8 cellular contexts compared by ENCODE assay signal in the genomic region with DNA sequence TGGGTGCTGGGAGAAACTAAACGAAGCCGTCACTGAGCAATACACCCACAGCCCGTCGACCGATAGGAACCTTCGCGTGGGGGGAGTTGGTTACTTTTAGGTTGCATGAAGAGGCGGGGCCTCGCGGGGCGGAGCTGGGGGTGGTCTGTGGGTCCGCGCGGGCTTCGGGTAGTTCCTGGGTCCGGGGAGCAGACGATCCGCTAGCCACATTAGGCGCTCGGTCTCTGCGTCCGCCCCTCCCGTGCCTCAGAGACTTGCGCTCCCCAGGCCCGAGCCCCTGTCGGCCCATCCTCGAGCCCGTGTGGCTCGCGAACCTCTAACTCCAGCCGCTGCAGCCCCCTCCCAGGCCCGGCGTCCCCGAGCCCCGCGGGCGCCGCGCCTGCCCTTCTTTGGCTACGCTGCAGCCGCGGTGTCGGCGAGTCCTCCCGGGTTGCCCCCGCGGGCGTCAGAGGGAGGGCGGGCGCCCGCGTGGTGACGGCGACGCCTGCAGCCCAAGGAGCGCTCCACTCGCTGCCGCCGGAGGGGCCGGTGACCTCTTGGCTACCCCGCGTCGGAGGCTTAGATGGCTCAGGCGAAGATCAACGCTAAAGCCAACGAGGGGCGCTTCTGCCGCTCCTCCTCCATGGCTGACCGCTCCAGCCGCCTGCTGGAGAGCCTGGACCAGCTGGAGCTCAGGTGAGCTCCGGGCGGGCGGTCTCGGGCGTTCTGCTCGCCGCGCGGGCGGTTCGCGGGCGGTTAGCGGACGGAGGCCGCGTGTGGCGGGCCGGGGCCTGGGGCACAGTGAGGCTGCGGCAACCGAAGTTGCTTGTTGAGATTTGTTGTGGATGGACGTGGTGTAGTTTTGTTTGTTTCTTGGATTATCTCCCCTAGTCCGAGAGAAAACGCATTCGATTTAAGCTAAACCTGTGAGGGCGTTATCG. TPM values are rescaled to one million over a fixed set of nuclear protein-coding genes. Genes with fewer than 3 reads are reported as not detected.
DNase-seq lines count a peak whose midpoint lies in the region; ATAC-seq, FAIRE-seq and TF ChIP-seq lines count a peak whose summit lies in the region.

Gene BAG2, plus strand, starts transcription at position 191 of the 920 bp plus-strand sequence. Its CDS starts 372 bp downstream, at position 563.

- TF ChIP-seq CTCF in D721Med (IDR thresholded peaks at IDR 0.05; ENCODE audit: insufficient read depth, missing control alignments) (no peak), OCI-LY3 (IDR thresholded peaks at IDR 0.05; ENCODE audit: low read depth, low read length) (no peak), epithelial cell of esophagus (IDR thresholded peaks at IDR 0.05; ENCODE audit: insufficient read depth, low read depth, low read length, missing control alignments) (peak; percentile 6), mucosa of descending colon (IDR thresholded peaks at IDR 0.05) (peak; percentile 11)

- H2AFZ ChIP-seq in OCI-LY3 (ENCODE audit: low read depth, low read length) = peak within 1 kb of the TSS; percentile 70

- peaks cover 50% of the 10 kb centered on the region for H3K79me2 ChIP-seq in OCI-LY3 (ENCODE audit: low read length)

- H3K27ac ChIP-seq in OCI-LY3 (ENCODE audit: low read length) = peak within 1 kb of the TSS; percentile 65

- H3K36me3 ChIP-seq in OCI-LY3 (replicated peaks; ENCODE audit: low read depth, low read length) (peaks cover 12% of the 10 kb centered on the region), mucosa of descending colon (ENCODE audit: low read depth) (no peaks in the 10 kb centered on the region)

- H3K4me3 ChIP-seq in OCI-LY3 (ENCODE audit: low read length) (peak within 1 kb of the TSS; percentile 87), epithelial cell of esophagus (ENCODE audit: low read length) (peak within 1 kb of the TSS; percentile 51), mucosa of descending colon (peak within 1 kb of the TSS; percentile 27)

- 0 out of 2 replicates have a peak, but pooled peaks cover 10% of the 10 kb centered on the region for H4K20me1 ChIP-seq in OCI-LY3 (ENCODE audit: insufficient read depth, low read length)

- DNase-seq in D721Med (ENCODE audit: insufficient read length, low spot score) = peak; percentile 31
- DNase-seq in HUDEP-2 (lab: John Stamatoyannopoulos, UW; ENCODE audit: unreplicated experiment in 76 of 76) = peak; percentile 57 to 99 (median 95)
- DNase-seq in activated T-cell treated with anti-CD3 and anti-CD28 coated beads for 1 hour (ENCODE audit: low read depth) = peak; percentile 80
- DNase-seq in epithelial cell of esophagus (ENCODE audit: low read depth) = peak; percentile 57
- peak; percentile 83 to 90 (median 86) for DNase-seq in mucosa of descending colon
- peak; percentile 70 to 77 for DNase-seq in stimulated activated CD8-positive, alpha-beta memory T cell treated with anti-CD3 and anti-CD28 coated beads, Interleukin-4, amount 100 ng/mL, for 1 hour (ENCODE audit: low read depth in 2 of 2, low spot score in 1 of 2)

- H3K9me3 ChIP-seq in OCI-LY3 (ENCODE audit: insufficient read depth, low read length) (no peaks in the 10 kb centered on the region), mucosa of descending colon (no peaks in the 10 kb centered on the region)

- H3K4me2 ChIP-seq in OCI-LY3 (ENCODE audit: low read length) = peak within 1 kb of the TSS; percentile 91

- ATAC-seq in GM21381 (IDR thresholded peaks at IDR 0.05; ENCODE audit: unreplicated experiment) (peak; percentile 86), mucosa of descending colon (peak; percentile 93)

- H3K4me1 ChIP-seq in OCI-LY3 (ENCODE audit: low read length) (peaks cover 15% of the 10 kb centered on the region), mucosa of descending colon (ENCODE audit: low read depth) (no peaks in the 10 kb centered on the region)

- intact Hi-C loops in mucosa of descending colon (cut with DNase I, micrococcal nuclease) = loop anchor here in 1 of 2 donors (10.0 kb wide), 1 partner anchor 142 kb away; the partner anchor contains the start of gene PRIM2

- H3K9ac ChIP-seq in OCI-LY3 (ENCODE audit: low read length) = peak within 1 kb of the TSS; percentile 85

- FAIRE-seq in D721Med (lab: Jason Lieb, UNC) = no peak

- H3K27me3 ChIP-seq in OCI-LY3 (ENCODE audit: low read depth, low read length) = no peaks in the 10 kb centered on the region

RNA-seq across cellular contexts. Expression of gene BAG2, which starts in this region (rescaled TPM):
- 10 to 100 TPM in 1 of 3 donors, 1 to 10 TPM in 1, under 1 TPM in 1; 0.96 to 43.7 (median 2.3) TPM for total RNA-seq in mucosa of descending colon

Comparison
In these comparisons a context has a peak if more than half of its experiments do, and no peak if none do; other contexts are left out.
1. Peak in every context shown above with its lines: DNase-seq, ATAC-seq, H3K4me3 ChIP-seq and H3K27ac ChIP-seq.
2. DNase-seq: peak in every context shown above with its lines; median percentile 95 in HUDEP-2; 86 in mucosa of descending colon; 80 in activated T-cell treated with anti-CD3 and anti-CD28 coated beads for 1 hour; 74 in stimulated activated CD8-positive, alpha-beta memory T cell treated with anti-CD3 and anti-CD28 coated beads, Interleukin-4, amount 100 ng/mL, for 1 hour; 57 in epithelial cell of esophagus; 31 in D721Med.
3. CTCF ChIP-seq: peak in epithelial cell of esophagus (single experiment) and mucosa of descending colon (single experiment); none in D721Med (single experiment) and OCI-LY3 (single experiment).
4. H3K4me3 ChIP-seq: peak in every context shown above with its lines; median percentile 87 in OCI-LY3; 51 in epithelial cell of esophagus; 27 in mucosa of descending colon.